Comparison of ENCODE assay signal across 1 cellular context in the genomic region with DNA sequence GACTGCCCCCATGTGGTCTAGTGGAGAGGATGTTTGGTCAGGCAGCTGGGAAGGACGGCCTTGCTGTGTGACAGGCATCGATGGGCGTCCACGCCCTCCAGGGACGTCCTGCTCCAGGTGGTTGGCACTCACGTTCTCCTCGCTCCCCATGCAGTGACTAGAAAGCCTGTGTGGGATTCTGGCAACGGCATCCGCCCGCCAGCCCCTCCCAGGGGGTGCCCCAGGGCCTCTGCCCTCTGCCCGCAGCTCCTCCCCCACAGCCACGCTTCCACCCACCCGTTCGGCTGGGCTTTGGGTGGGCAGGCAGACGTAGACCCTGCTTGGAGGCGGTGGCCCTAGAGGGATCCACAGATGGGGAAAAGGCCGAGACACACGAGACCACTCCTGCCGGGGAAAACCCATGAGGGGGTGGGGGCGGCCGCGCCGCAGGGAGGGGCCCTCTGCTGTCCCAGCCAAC.
A peak's percentile ranks its signal among the peaks of the same experiment; 100 is the strongest.
TF ChIP-seq lines count a peak whose summit lies in the region.

No MANE protein-coding gene starts in this region.

TF ChIP-seq in H1, 55 proteins besides CTCF, POLR2A, EP300 and RAD21:
- TF ChIP-seq FOSL1 (IDR thresholded peaks at IDR 0.05; ENCODE audit: insufficient read depth, low read depth, low read length) = no peak
- peak; percentile 40 to 68; a peak in 1 of 4 replicates for TF ChIP-seq SIN3A (conservative IDR thresholded peaks at IDR 0.05 in 1 of 2, IDR thresholded peaks at IDR 0.05 in 1 of 2; ENCODE audit: low read depth in 1 of 2, low read length in 2 of 2)
- TF ChIP-seq ASH2L (IDR thresholded peaks at IDR 0.05; ENCODE audit: low read length) = no peak
- TF ChIP-seq POLR2AphosphoS5 (IDR thresholded peaks at IDR 0.05; ENCODE audit: low read depth, low read length) = 0 out of 2 replicates have a peak, but pooled peaks have one; percentile 31
- TF ChIP-seq TAF7 (optimal IDR thresholded peaks at IDR 0.05; ENCODE audit: borderline replicate concordance, low read depth, low read length) = no peak
- TF ChIP-seq TAF1 (IDR thresholded peaks at IDR 0.05; ENCODE audit: low read depth, low read length) = no peak
